ENCODE assay signal across 1 cellular context in the genomic region with DNA sequence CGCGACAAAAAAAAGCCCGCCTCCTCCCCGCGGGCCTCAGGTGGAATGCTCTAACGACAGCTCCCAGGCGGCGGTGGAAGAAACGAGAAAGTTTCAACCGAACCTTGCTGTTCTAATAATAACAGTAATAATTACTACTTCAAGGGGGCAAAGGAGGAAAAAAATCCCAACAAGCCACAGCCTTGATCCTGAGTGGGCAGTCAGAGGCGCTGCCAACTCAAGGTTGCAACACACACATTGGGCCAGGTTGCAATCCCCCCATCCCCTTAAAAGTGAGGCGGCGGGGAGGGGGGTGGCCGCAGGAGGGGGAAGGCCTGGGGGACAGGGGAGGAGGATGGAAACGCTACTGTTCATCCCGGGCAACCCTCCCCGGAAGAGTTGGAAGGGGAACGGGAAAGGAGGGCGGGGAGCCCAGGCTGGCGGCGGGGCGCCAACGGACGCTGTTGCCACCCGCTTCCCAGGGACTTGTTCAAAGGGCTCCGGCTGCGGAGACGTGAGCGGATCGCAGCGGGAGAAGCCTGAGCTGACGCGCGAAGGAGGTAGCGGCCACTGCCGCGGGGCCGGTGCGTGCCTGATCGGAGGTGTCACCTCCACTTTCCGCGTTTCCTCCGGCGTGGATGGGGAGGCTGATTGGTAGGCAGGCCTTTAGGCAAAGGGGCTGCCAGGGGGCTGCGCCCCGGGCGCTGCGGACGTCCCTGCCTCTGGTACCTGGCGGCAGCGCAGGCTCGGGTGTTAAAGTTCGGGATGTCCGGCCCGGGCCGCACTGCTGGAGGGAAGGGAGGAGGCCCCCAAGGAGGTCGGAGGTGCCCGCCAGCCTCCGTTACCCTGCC.
A peak's percentile ranks its signal among the peaks of the same experiment; 100 is the strongest.
TF ChIP-seq lines count a peak whose summit lies in the region.

No MANE protein-coding gene starts in this region.

TF ChIP-seq in HepG2, 621 proteins besides CTCF, POLR2A, EP300 and RAD21 (continued from another document and continues in another):
- TF ChIP-seq THAP8 (CRISPR knock-in tag; IDR thresholded peaks at IDR 0.05; ENCODE audit: borderline replicate concordance) (no peak), RFXAP (CRISPR knock-in tag; IDR thresholded peaks at IDR 0.05; ENCODE audit: borderline replicate concordance) (no peak), SIN3B (IDR thresholded peaks at IDR 0.05; ENCODE audit: low read length) (no peak), ZNF781 (CRISPR knock-in tag; IDR thresholded peaks at IDR 0.05; ENCODE audit: borderline replicate concordance, not compliant biosample characterization) (no peak), HMGXB3 (CRISPR knock-in tag; IDR thresholded peaks at IDR 0.05; ENCODE audit: borderline replicate concordance) (no peak), ZNF253 (CRISPR knock-in tag; IDR thresholded peaks at IDR 0.05; ENCODE audit: borderline replicate concordance) (no peak), SMAD1 (CRISPR knock-in tag; IDR thresholded peaks at IDR 0.05; ENCODE audit: borderline replicate concordance, low read depth) (no peak), RORA (CRISPR knock-in tag; IDR thresholded peaks at IDR 0.05) (no peak), ZNF441 (CRISPR knock-in tag; IDR thresholded peaks at IDR 0.05; ENCODE audit: borderline replicate concordance) (no peak), ZNF672 (CRISPR knock-in tag; IDR thresholded peaks at IDR 0.05) (no peak), MYNN (CRISPR knock-in tag; IDR thresholded peaks at IDR 0.05; ENCODE audit: low read depth) (no peak), MLLT10 (CRISPR knock-in tag; IDR thresholded peaks at IDR 0.05) (no peak), NFATC3 (CRISPR knock-in tag; IDR thresholded peaks at IDR 0.05) (0 out of 2 replicates have a peak, but pooled peaks have one; percentile 40), RFX3 (CRISPR knock-in tag; IDR thresholded peaks at IDR 0.05) (no peak), MXI1 (IDR thresholded peaks at IDR 0.05; ENCODE audit: borderline replicate concordance, low read depth, low read length) (no peak), ZNF703 (CRISPR knock-in tag; IDR thresholded peaks at IDR 0.05; ENCODE audit: borderline replicate concordance) (no peak), SIN3A (IDR thresholded peaks at IDR 0.05; ENCODE audit: borderline replicate concordance, low read depth, low read length) (peak; percentile 16; the same call in 1 of the 2 replicates), ZNF766 (CRISPR knock-in tag; IDR thresholded peaks at IDR 0.05; ENCODE audit: borderline replicate concordance) (no peak), ZNF614 (CRISPR knock-in tag; IDR thresholded peaks at IDR 0.05; ENCODE audit: borderline replicate concordance) (no peak), ZEB1 (IDR thresholded peaks at IDR 0.05; ENCODE audit: insufficient replicate concordance, low read depth) (no peak), MYC (CRISPR knock-in tag; IDR thresholded peaks at IDR 0.05; ENCODE audit: borderline replicate concordance) (no peak), CBFB (CRISPR knock-in tag; IDR thresholded peaks at IDR 0.05) (no peak), SAP130 (CRISPR knock-in tag; IDR thresholded peaks at IDR 0.05; ENCODE audit: low read depth) (no peak; the same call in none of the 2 replicates), ZBTB20 (CRISPR knock-in tag; IDR thresholded peaks at IDR 0.05; ENCODE audit: borderline replicate concordance, low read depth) (no peak), ZNF878 (CRISPR knock-in tag; IDR thresholded peaks at IDR 0.05) (no peak), ZNF354B (CRISPR knock-in tag; IDR thresholded peaks at IDR 0.05) (no peak), GATAD2A (CRISPR knock-in tag; IDR thresholded peaks at IDR 0.05) (no peak), NAIF1 (CRISPR knock-in tag; IDR thresholded peaks at IDR 0.05; ENCODE audit: borderline replicate concordance) (no peak), AGO1 (IDR thresholded peaks at IDR 0.05; ENCODE audit: low read depth, low read length, poor library complexity, severe bottlenecking) (no peak), BCL6 (CRISPR knock-in tag; IDR thresholded peaks at IDR 0.05) (0 out of 2 replicates have a peak, but pooled peaks have one; percentile 13), SETDB1 (CRISPR knock-in tag; IDR thresholded peaks at IDR 0.05; ENCODE audit: borderline replicate concordance) (no peak), ZNF280B (CRISPR knock-in tag; IDR thresholded peaks at IDR 0.05; ENCODE audit: borderline replicate concordance) (no peak), SMARCC2 (IDR thresholded peaks at IDR 0.05) (no peak), GFI1 (CRISPR knock-in tag; IDR thresholded peaks at IDR 0.05; ENCODE audit: borderline replicate concordance) (no peak), NRL (CRISPR knock-in tag; IDR thresholded peaks at IDR 0.05; ENCODE audit: borderline replicate concordance) (no peak), ASH2L (IDR thresholded peaks at IDR 0.05; ENCODE audit: insufficient read length, low read depth, low read length) (peak; percentile 6), SAFB2 (CRISPR knock-in tag; IDR thresholded peaks at IDR 0.05; ENCODE audit: borderline replicate concordance, low read depth) (no peak), TEAD2 (CRISPR knock-in tag; IDR thresholded peaks at IDR 0.05) (no peak), FOXK2 (IDR thresholded peaks at IDR 0.05) (no peak), ARNTL (CRISPR knock-in tag; IDR thresholded peaks at IDR 0.05) (no peak; the same call in 1 of the 2 replicates), KLF6 (CRISPR knock-in tag; IDR thresholded peaks at IDR 0.05) (no peak), NCOA1 (CRISPR knock-in tag; IDR thresholded peaks at IDR 0.05) (no peak), JUNB (CRISPR knock-in tag; IDR thresholded peaks at IDR 0.05; ENCODE audit: borderline replicate concordance) (no peak), ZNF234 (CRISPR knock-in tag; conservative IDR thresholded peaks at IDR 0.05) (no peak), TBL1XR1 (IDR thresholded peaks at IDR 0.05; ENCODE audit: borderline replicate concordance, low read length, partially characterized antibody) (no peak), HMGA1 (CRISPR knock-in tag; conservative IDR thresholded peaks at IDR 0.05) (no peak)
- TF ChIP-seq, protein P1, sequence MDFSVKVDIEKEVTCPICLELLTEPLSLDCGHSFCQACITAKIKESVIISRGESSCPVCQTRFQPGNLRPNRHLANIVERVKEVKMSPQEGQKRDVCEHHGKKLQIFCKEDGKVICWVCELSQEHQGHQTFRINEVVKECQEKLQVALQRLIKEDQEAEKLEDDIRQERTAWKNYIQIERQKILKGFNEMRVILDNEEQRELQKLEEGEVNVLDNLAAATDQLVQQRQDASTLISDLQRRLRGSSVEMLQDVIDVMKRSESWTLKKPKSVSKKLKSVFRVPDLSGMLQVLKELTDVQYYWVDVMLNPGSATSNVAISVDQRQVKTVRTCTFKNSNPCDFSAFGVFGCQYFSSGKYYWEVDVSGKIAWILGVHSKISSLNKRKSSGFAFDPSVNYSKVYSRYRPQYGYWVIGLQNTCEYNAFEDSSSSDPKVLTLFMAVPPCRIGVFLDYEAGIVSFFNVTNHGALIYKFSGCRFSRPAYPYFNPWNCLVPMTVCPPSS (IDR thresholded peaks at IDR 0.05) = no peak
- TF ChIP-seq, protein P2, sequence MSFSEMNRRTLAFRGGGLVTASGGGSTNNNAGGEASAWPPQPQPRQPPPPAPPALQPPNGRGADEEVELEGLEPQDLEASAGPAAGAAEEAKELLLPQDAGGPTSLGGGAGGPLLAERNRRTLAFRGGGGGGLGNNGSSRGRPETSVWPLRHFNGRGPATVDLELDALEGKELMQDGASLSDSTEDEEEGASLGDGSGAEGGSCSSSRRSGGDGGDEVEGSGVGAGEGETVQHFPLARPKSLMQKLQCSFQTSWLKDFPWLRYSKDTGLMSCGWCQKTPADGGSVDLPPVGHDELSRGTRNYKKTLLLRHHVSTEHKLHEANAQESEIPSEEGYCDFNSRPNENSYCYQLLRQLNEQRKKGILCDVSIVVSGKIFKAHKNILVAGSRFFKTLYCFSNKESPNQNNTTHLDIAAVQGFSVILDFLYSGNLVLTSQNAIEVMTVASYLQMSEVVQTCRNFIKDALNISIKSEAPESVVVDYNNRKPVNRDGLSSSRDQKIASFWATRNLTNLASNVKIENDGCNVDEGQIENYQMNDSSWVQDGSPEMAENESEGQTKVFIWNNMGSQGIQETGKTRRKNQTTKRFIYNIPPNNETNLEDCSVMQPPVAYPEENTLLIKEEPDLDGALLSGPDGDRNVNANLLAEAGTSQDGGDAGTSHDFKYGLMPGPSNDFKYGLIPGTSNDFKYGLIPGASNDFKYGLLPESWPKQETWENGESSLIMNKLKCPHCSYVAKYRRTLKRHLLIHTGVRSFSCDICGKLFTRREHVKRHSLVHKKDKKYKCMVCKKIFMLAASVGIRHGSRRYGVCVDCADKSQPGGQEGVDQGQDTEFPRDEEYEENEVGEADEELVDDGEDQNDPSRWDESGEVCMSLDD (CRISPR knock-in tag; IDR thresholded peaks at IDR 0.05; ENCODE audit: borderline replicate concordance) = no peak
- TF ChIP-seq, protein P3, sequence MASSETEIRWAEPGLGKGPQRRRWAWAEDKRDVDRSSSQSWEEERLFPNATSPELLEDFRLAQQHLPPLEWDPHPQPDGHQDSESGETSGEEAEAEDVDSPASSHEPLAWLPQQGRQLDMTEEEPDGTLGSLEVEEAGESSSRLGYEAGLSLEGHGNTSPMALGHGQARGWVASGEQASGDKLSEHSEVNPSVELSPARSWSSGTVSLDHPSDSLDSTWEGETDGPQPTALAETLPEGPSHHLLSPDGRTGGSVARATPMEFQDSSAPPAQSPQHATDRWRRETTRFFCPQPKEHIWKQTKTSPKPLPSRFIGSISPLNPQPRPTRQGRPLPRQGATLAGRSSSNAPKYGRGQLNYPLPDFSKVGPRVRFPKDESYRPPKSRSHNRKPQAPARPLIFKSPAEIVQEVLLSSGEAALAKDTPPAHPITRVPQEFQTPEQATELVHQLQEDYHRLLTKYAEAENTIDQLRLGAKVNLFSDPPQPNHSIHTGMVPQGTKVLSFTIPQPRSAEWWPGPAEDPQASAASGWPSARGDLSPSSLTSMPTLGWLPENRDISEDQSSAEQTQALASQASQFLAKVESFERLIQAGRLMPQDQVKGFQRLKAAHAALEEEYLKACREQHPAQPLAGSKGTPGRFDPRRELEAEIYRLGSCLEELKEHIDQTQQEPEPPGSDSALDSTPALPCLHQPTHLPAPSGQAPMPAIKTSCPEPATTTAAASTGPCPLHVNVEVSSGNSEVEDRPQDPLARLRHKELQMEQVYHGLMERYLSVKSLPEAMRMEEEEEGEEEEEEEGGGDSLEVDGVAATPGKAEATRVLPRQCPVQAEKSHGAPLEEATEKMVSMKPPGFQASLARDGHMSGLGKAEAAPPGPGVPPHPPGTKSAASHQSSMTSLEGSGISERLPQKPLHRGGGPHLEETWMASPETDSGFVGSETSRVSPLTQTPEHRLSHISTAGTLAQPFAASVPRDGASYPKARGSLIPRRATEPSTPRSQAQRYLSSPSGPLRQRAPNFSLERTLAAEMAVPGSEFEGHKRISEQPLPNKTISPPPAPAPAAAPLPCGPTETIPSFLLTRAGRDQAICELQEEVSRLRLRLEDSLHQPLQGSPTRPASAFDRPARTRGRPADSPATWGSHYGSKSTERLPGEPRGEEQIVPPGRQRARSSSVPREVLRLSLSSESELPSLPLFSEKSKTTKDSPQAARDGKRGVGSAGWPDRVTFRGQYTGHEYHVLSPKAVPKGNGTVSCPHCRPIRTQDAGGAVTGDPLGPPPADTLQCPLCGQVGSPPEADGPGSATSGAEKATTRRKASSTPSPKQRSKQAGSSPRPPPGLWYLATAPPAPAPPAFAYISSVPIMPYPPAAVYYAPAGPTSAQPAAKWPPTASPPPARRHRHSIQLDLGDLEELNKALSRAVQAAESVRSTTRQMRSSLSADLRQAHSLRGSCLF (CRISPR knock-in tag; IDR thresholded peaks at IDR 0.05; ENCODE audit: borderline replicate concordance) = no peak
